In the genomic region with DNA sequence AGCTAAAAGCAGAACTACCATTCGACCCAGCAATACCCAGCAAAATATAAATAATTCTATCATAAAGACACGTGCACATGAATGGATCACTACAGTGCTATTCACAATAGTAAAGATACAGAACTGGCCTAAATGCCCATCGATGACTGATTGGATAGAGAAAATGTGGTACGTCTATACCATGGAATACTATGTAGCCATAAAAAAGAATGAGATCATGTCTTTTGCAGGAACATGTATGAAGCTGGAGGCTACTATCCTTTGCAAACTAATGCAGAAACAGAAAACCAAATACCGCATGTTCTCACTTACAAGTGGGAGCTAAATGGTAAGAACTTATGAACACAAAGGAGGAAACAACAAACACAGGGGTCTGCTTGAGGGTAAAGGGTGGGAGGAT, we compare ENCODE assay signal across 11 cellular contexts.
"Had no signal": no experiment of that assay in that cellular context is flagged by ENCODE, and none has a peak within 500 bp of the region (broad histone marks: within the 10 kb centered on the region; RNA-seq: fewer than 3 reads in every experiment).

No MANE protein-coding gene starts in this region.

- H3K4me3 ChIP-seq: GM23248, GM23338, HAP-1 had no signal

- H2AFZ ChIP-seq: GM23248, GM23338 had no signal

- H3K9ac ChIP-seq: GM23248 had no signal

- ATAC-seq: GM23338, HCT116 had no signal

- H3K4me3 Mint-ChIP-seq: GM23338, H9, HFFc6 had no signal

- H3K4me2 ChIP-seq: GM23338 had no signal

- H3K4me1 ChIP-seq: HAP-1 had no signal

- H3K27ac Mint-ChIP-seq: GM23338, H9, HFFc6 had no signal

- H3K27ac ChIP-seq: GM23248 had no signal

- H3K9me3 Mint-ChIP-seq: HFFc6 had no signal

- DNase-seq: GM23248, GOT3, H7, H9, HCEC 1CT, HFFc6 had no signal

- H3K9me3 ChIP-seq: HAP-1 had no signal

- FAIRE-seq: H1, H54 had no signal

- H3K4me1 Mint-ChIP-seq: GM23338, H9 had no signal
